Comparison of ENCODE assay signal across 1 cellular context in the genomic region with DNA sequence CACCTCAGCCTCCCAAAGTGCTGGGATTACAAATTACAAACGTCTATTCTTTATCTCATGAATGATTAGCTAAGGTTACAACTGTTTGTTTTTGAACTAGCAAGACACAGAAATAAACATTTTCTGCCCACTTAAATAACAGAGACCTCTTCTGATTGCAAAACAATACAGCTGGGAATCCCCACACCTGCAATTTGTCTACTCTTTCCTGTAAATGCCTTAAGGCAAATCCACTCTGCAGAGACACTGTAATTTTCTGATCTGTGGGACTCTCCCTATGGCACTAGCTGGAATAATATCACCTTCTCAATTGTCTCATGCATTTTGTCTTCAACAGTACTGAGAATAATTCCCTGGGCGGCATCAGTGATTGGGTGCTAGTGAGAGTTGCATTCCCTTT.
TF ChIP-seq lines count a peak whose summit lies in the region.

No MANE protein-coding gene starts in this region.

TF ChIP-seq in endothelial cell of umbilical vein, 7 proteins besides CTCF, POLR2A, EP300 and RAD21:
- TF ChIP-seq EZH2 (IDR thresholded peaks at IDR 0.05; ENCODE audit: borderline replicate concordance, low read depth, low read length, severe bottlenecking), result no peak
TF ChIP-seq in endothelial cell of umbilical vein: peak in this region for 0.
